In the genomic region with DNA sequence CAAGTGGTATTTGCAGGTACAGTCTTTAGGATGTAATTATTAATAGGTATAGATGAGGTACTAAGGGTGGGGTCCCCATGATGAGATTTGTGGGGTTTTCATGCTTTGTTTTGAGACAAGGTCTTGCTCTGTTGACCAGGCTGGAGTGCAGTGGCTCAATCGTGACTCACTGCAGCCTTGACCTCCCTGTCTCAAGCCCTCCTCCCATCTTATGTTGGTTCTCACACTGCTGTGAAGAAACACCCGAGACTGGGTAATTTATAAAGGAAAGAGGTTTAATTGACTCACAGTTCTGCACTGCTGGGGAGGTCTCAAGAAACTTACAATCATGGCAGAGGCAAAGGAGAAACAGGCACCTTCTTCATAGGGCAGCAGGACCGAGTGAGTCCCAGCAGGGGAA, we compare ENCODE assay signal across 18 cellular contexts.
A peak's percentile ranks its signal among the peaks of the same experiment; 100 is the strongest.
DNase-seq lines count a peak whose midpoint lies in the region; ATAC-seq and TF ChIP-seq lines count a peak whose summit lies in the region.
"Had no signal": no experiment of that assay in that cellular context is flagged by ENCODE, and none has a peak within 500 bp of the region (broad histone marks: within the 10 kb centered on the region; RNA-seq: fewer than 3 reads in every experiment).

No MANE protein-coding gene starts in this region.

- no peak for ATAC-seq in HG03439 (IDR thresholded peaks at IDR 0.05; ENCODE audit: unreplicated experiment)
- ATAC-seq: Panc1 had no signal

- H3K36me3 Mint-ChIP-seq in activated naive CD4-positive, alpha-beta T cell treated with anti-CD3 and anti-CD28 coated beads, Interleukin-2, amount 10 ng/mL, durations not matched to agents 7 days and 5 days = no peaks in the 10 kb centered on the region
- H3K36me3 Mint-ChIP-seq in activated naive CD4-positive, alpha-beta T cell treated with anti-CD3 and anti-CD28 coated beads for 36 hours (ENCODE audit: low read depth) = peaks cover 2% of the 10 kb centered on the region
- no peaks in the 10 kb centered on the region for H3K36me3 Mint-ChIP-seq in chondrocyte (ENCODE audit: low read depth)
- H3K36me3 Mint-ChIP-seq: CD14-positive monocyte had no signal

- no peak overlapping the region for H3K4me3 Mint-ChIP-seq in activated naive CD4-positive, alpha-beta T cell treated with anti-CD3 and anti-CD28 coated beads, Interleukin-2, amount 10 ng/mL, durations not matched to agents 7 days and 5 days
- no peak overlapping the region for H3K4me3 Mint-ChIP-seq in activated naive CD4-positive, alpha-beta T cell treated with anti-CD3 and anti-CD28 coated beads for 36 hours
- H3K4me3 Mint-ChIP-seq in chondrocyte (ENCODE audit: unreplicated experiment) = no peak overlapping the region
- H3K4me3 Mint-ChIP-seq: CD14-positive monocyte had no signal

- CTCF ChIA-PET in activated naive CD4-positive, alpha-beta T cell treated with anti-CD3 and anti-CD28 coated beads, Interleukin-2, amount 10 ng/mL, durations not matched to agents 7 days and 5 days (lab: Charles Lee) = no interaction called here
- CTCF ChIA-PET in activated naive CD4-positive, alpha-beta T cell treated with anti-CD3 and anti-CD28 coated beads for 36 hours (lab: Charles Lee) = no interaction called here

- DNase-seq in activated naive CD4-positive, alpha-beta T cell treated with anti-CD3 and anti-CD28 coated beads, Interleukin-2, amount 10 ng/mL, durations not matched to agents 7 days and 5 days = peak; percentile 2
- no peak for DNase-seq in activated naive CD4-positive, alpha-beta T cell treated with anti-CD3 and anti-CD28 coated beads for 36 hours
- peak; percentile 27 to 66 for DNase-seq in cardiac fibroblast (ENCODE audit: low read depth in 2 of 2)
- peak; percentile 73 for DNase-seq in iris pigment epithelial cell (ENCODE audit: low read depth)
- DNase-seq in SKM-1 treated with dmso at 0.1 percent for 144 hours (lab: John Stamatoyannopoulos, UW; ENCODE audit: unreplicated experiment) = no peak
- DNase-seq in chondrocyte (ENCODE audit: low spot score) = no peak
- DNase-seq in AG08396 (ENCODE audit: low spot score) = no peak
- DNase-seq: 8988T, COR-L47, GOT3, NCI-H1105 treated with DMSO at 0.1 percent for 48 hours, NCI-H187 treated with DMSO at 0.1 percent for 48 hours, NCI-H446, NCI-H748 treated with DMSO at 0.1 percent for 48 hours, SHP77 treated with DMSO at 0.1 percent for 48 hours had no signal

- no peaks in the 10 kb centered on the region for H3K9me3 Mint-ChIP-seq in activated naive CD4-positive, alpha-beta T cell treated with anti-CD3 and anti-CD28 coated beads, Interleukin-2, amount 10 ng/mL, durations not matched to agents 7 days and 5 days
- H3K9me3 Mint-ChIP-seq in activated naive CD4-positive, alpha-beta T cell treated with anti-CD3 and anti-CD28 coated beads for 36 hours = peaks cover 4% of the 10 kb centered on the region
- no peaks in the 10 kb centered on the region for H3K9me3 Mint-ChIP-seq in chondrocyte (ENCODE audit: low read depth)

- no peaks in the 10 kb centered on the region for H3K4me1 Mint-ChIP-seq in activated naive CD4-positive, alpha-beta T cell treated with anti-CD3 and anti-CD28 coated beads, Interleukin-2, amount 10 ng/mL, durations not matched to agents 7 days and 5 days
- H3K4me1 Mint-ChIP-seq in activated naive CD4-positive, alpha-beta T cell treated with anti-CD3 and anti-CD28 coated beads for 36 hours (ENCODE audit: low read depth) = no peaks in the 10 kb centered on the region
- peaks cover 18% of the 10 kb centered on the region for H3K4me1 Mint-ChIP-seq in chondrocyte (ENCODE audit: low read depth)
- H3K4me1 Mint-ChIP-seq: CD14-positive monocyte had no signal

- no peak overlapping the region for H3K27ac Mint-ChIP-seq in activated naive CD4-positive, alpha-beta T cell treated with anti-CD3 and anti-CD28 coated beads, Interleukin-2, amount 10 ng/mL, durations not matched to agents 7 days and 5 days
- H3K27ac Mint-ChIP-seq in activated naive CD4-positive, alpha-beta T cell treated with anti-CD3 and anti-CD28 coated beads for 36 hours = no peak overlapping the region
- no peak overlapping the region for H3K27ac Mint-ChIP-seq in chondrocyte (ENCODE audit: unreplicated experiment)

- no peak overlapping the region for H3K4me3 ChIP-seq in cardiac fibroblast (replicated peaks in 1 of 2; ENCODE audit: low read depth in 2 of 2, low read length in 2 of 2)

- intact Hi-C loops in activated naive CD4-positive, alpha-beta T cell treated with anti-CD3 and anti-CD28 coated beads for 36 hours (cut with micrococcal nuclease) = no loop called here

- TF ChIP-seq CTCF in cardiac fibroblast (IDR thresholded peaks at IDR 0.05; ENCODE audit: low read depth, low read length) (no peak), chondrocyte (IDR thresholded peaks at IDR 0.05) (no peak)

- peaks cover 4% of the 10 kb centered on the region for H3K27me3 Mint-ChIP-seq in activated naive CD4-positive, alpha-beta T cell treated with anti-CD3 and anti-CD28 coated beads, Interleukin-2, amount 10 ng/mL, durations not matched to agents 7 days and 5 days
- H3K27me3 Mint-ChIP-seq in activated naive CD4-positive, alpha-beta T cell treated with anti-CD3 and anti-CD28 coated beads for 36 hours (ENCODE audit: low read depth) = peaks cover 2% of the 10 kb centered on the region
- H3K27me3 Mint-ChIP-seq in chondrocyte (ENCODE audit: low read depth) = no peaks in the 10 kb centered on the region

Comparison
In these comparisons a context has a peak if more than half of its experiments do, and no peak if none do; other contexts are left out.
1. DNase-seq: peak in activated naive CD4-positive, alpha-beta T cell treated with anti-CD3 and anti-CD28 coated beads, Interleukin-2, amount 10 ng/mL, durations not matched to agents 7 days and 5 days (single experiment), cardiac fibroblast (2 of 2) and iris pigment epithelial cell (single experiment); none in activated naive CD4-positive, alpha-beta T cell treated with anti-CD3 and anti-CD28 coated beads for 36 hours (single experiment), SKM-1 treated with dmso at 0.1 percent for 144 hours (single experiment), chondrocyte (single experiment) and AG08396 (single experiment).